Comparison of ENCODE assay signal across 8 cellular contexts in genomic region chr4:3462790-3463415, GRCh38. TPM values are rescaled to one million over a fixed set of nuclear protein-coding genes. Genes with fewer than 3 reads are reported as not detected.
DNase-seq lines count a peak whose midpoint lies in the region; ATAC-seq and TF ChIP-seq lines count a peak whose summit lies in the region.

Gene DOK7 (plus strand): TSS chr4:3463306. CDS start chr4:3463376, 70 bp downstream.

- intact Hi-C loops in dendritic cell treated with granulocyte-macrophage colony-stimulating factor and Interleukin-4, amounts not matched to agents 40 ng/mL and 50 ng/mL, for 4 days (cut with micrococcal nuclease), result no loop called here
- intact Hi-C loops in mucosa of descending colon (cut with DNase I, micrococcal nuclease) (no loop called here), vagina (cut with DNase I) (no loop called here)

- no peak for TF ChIP-seq CTCF in mucosa of descending colon (IDR thresholded peaks at IDR 0.05)
- TF ChIP-seq CTCF in vagina (IDR thresholded peaks at IDR 0.05), result no peak

- no peaks in the 10 kb centered on the region for H3K36me3 Mint-ChIP-seq in activated T-cell treated with anti-CD3 and anti-CD28 coated beads, Interleukin-2, amount 50 U/mL, for 4 hours (ENCODE audit: insufficient read depth)
- no peaks in the 10 kb centered on the region for H3K36me3 Mint-ChIP-seq in activated T-cell treated with anti-CD3 and anti-CD28 coated beads, Interleukin-2, amount 50 U/mL, for 24 hours (ENCODE audit: low read depth)
- no peaks in the 10 kb centered on the region for H3K36me3 Mint-ChIP-seq in dendritic cell treated with granulocyte-macrophage colony-stimulating factor and Interleukin-4, amounts not matched to agents 40 ng/mL and 50 ng/mL, for 4 days (ENCODE audit: low read depth)

- peaks cover 27% of the 10 kb centered on the region for H3K27me3 Mint-ChIP-seq in activated T-cell treated with anti-CD3 and anti-CD28 coated beads, Interleukin-2, amount 50 U/mL, for 4 hours (ENCODE audit: low read depth)
- peaks cover 33% of the 10 kb centered on the region for H3K27me3 Mint-ChIP-seq in activated T-cell treated with anti-CD3 and anti-CD28 coated beads, Interleukin-2, amount 50 U/mL, for 24 hours
- H3K27me3 Mint-ChIP-seq in dendritic cell treated with granulocyte-macrophage colony-stimulating factor and Interleukin-4, amounts not matched to agents 40 ng/mL and 50 ng/mL, for 4 days, result peaks cover 66% of the 10 kb centered on the region

- ATAC-seq in activated T-cell treated with anti-CD3 and anti-CD28 coated beads, Interleukin-2, amount 50 U/mL, for 4 hours, result peak; percentile 26 to 56
- ATAC-seq in mucosa of descending colon (peak; percentile 46), HG03439 (IDR thresholded peaks at IDR 0.05; ENCODE audit: unreplicated experiment) (no peak)

- TF ChIP-seq POLR2A in vagina (IDR thresholded peaks at IDR 0.05), result no peak

- H3K9me3 ChIP-seq in mucosa of descending colon, result no peaks in the 10 kb centered on the region
- H3K9me3 ChIP-seq in vagina, result no peaks in the 10 kb centered on the region

- peak within 1 kb of the TSS; percentile 21 for H3K4me3 Mint-ChIP-seq in activated T-cell treated with anti-CD3 and anti-CD28 coated beads, Interleukin-2, amount 50 U/mL, for 4 hours
- H3K4me3 Mint-ChIP-seq in activated T-cell treated with anti-CD3 and anti-CD28 coated beads, Interleukin-2, amount 50 U/mL, for 24 hours, result no peak within 1 kb of the TSS
- H3K4me3 Mint-ChIP-seq in dendritic cell treated with granulocyte-macrophage colony-stimulating factor and Interleukin-4, amounts not matched to agents 40 ng/mL and 50 ng/mL, for 4 days, result peak within 1 kb of the TSS; percentile 68

- H3K4me1 ChIP-seq in mucosa of descending colon (ENCODE audit: low read depth) (peaks cover 7% of the 10 kb centered on the region), vagina (peaks cover 38% of the 10 kb centered on the region)

- peaks cover 3% of the 10 kb centered on the region for H3K9me3 Mint-ChIP-seq in activated T-cell treated with anti-CD3 and anti-CD28 coated beads, Interleukin-2, amount 50 U/mL, for 4 hours
- H3K9me3 Mint-ChIP-seq in activated T-cell treated with anti-CD3 and anti-CD28 coated beads, Interleukin-2, amount 50 U/mL, for 24 hours, result no peaks in the 10 kb centered on the region
- H3K9me3 Mint-ChIP-seq in dendritic cell treated with granulocyte-macrophage colony-stimulating factor and Interleukin-4, amounts not matched to agents 40 ng/mL and 50 ng/mL, for 4 days, result no peaks in the 10 kb centered on the region

- H3K36me3 ChIP-seq in mucosa of descending colon (ENCODE audit: low read depth) (no peaks in the 10 kb centered on the region), vagina (no peaks in the 10 kb centered on the region)

- no peaks in the 10 kb centered on the region for H3K4me1 Mint-ChIP-seq in activated T-cell treated with anti-CD3 and anti-CD28 coated beads, Interleukin-2, amount 50 U/mL, for 4 hours (ENCODE audit: low read depth)
- no peaks in the 10 kb centered on the region for H3K4me1 Mint-ChIP-seq in activated T-cell treated with anti-CD3 and anti-CD28 coated beads, Interleukin-2, amount 50 U/mL, for 24 hours (ENCODE audit: low read depth)
- no peaks in the 10 kb centered on the region for H3K4me1 Mint-ChIP-seq in dendritic cell treated with granulocyte-macrophage colony-stimulating factor and Interleukin-4, amounts not matched to agents 40 ng/mL and 50 ng/mL, for 4 days (ENCODE audit: low read depth)

- DNase-seq in activated T-cell treated with anti-CD3 and anti-CD28 coated beads, Interleukin-2, amount 50 U/mL, for 4 hours, result no peak
- no peak for DNase-seq in activated T-cell treated with anti-CD3 and anti-CD28 coated beads, Interleukin-2, amount 50 U/mL, for 24 hours
- DNase-seq in mucosa of descending colon (peak; percentile 42 to 46 (median 45)), vagina (ENCODE audit: extremely low spot score in 2 of 2) (no peak)
- no peak for DNase-seq in stimulated activated CD4-positive, alpha-beta T cell treated with anti-CD3 and anti-CD28 coated beads, Interleukin-12 subunit alpha, Interleukin-12 subunit beta, amount 100 ng/mL, for 4 hours
- no peak for DNase-seq in activated naive CD4-positive, alpha-beta T cell treated with Interleukin-2 at 50 U/mL for 16 hours

- H3K27me3 ChIP-seq in vagina, result no peaks in the 10 kb centered on the region

- H3K4me3 ChIP-seq in mucosa of descending colon, result no peak within 1 kb of the TSS
- H3K4me3 ChIP-seq in vagina, result peak within 1 kb of the TSS; percentile 34 to 41

- H3K27ac ChIP-seq in vagina, result no peak within 1 kb of the TSS

- H3K27ac Mint-ChIP-seq in activated T-cell treated with anti-CD3 and anti-CD28 coated beads, Interleukin-2, amount 50 U/mL, for 24 hours, result no peak within 1 kb of the TSS
- H3K27ac Mint-ChIP-seq in dendritic cell treated with granulocyte-macrophage colony-stimulating factor and Interleukin-4, amounts not matched to agents 40 ng/mL and 50 ng/mL, for 4 days, result no peak within 1 kb of the TSS

RNA-seq across cellular contexts. Expression of gene DOK7, which starts in this region (rescaled TPM):
- not detected for total RNA-seq in activated T-cell treated with anti-CD3 and anti-CD28 coated beads, Interleukin-2, amount 50 U/mL, for 4 hours
- under 1 TPM; 0.28 to 0.61 (median 0.39) TPM for total RNA-seq in mucosa of descending colon
- total RNA-seq in vagina, result 4.7 TPM

Comparison
In these comparisons a context has a peak if more than half of its experiments do, and no peak if none do; other contexts are left out.
1. Peak in ATAC-seq in activated T-cell treated with anti-CD3 and anti-CD28 coated beads, Interleukin-2, amount 50 U/mL, for 4 hours; RNA of the gene not detected or under 1 TPM.
2. Peak in DNase-seq and ATAC-seq in mucosa of descending colon; RNA of the gene not detected or under 1 TPM.